ENCODE assay signal across 11 cellular contexts in genomic region chr7:7311001-7311400, GRCh38.
"Had no signal": no experiment of that assay in that cellular context is flagged by ENCODE, and none has a peak within 500 bp of the region (broad histone marks: within the 10 kb centered on the region; RNA-seq: fewer than 3 reads in every experiment).

No MANE protein-coding gene starts in this region.

- H3K27ac ChIP-seq: GM23248 had no signal

- DNase-seq: GM23248, GOT3, H7, H9, HCEC 1CT, HFFc6 had no signal

- ATAC-seq: GM23338, HCT116 had no signal

- H3K4me3 ChIP-seq: GM23248, GM23338, HAP-1 had no signal

- H3K9me3 ChIP-seq: HAP-1 had no signal

- H3K4me1 ChIP-seq: HAP-1 had no signal

- H3K36me3 ChIP-seq: HAP-1 had no signal

- FAIRE-seq: H1, H54 had no signal
